In genomic region chr20:48921168-48921882, GRCh38 we compare ENCODE assay signal across 8 cellular contexts.
DNase-seq lines count a peak whose midpoint lies in the region; ATAC-seq and TF ChIP-seq lines count a peak whose summit lies in the region.

Gene ARFGEF2, plus strand, starts transcription at chr20:48921711. Its CDS starts 179 bp downstream, at chr20:48921890.

- peak within 1 kb of the TSS; percentile 76 for H3K4me3 ChIP-seq in choroid plexus epithelial cell (ENCODE audit: low read depth, low read length)

- TF ChIP-seq POLR2A in GM19193 (IDR thresholded peaks at IDR 0.05; ENCODE audit: extremely low read depth, insufficient read depth, insufficient read length): peak; percentile 96

- peak; percentile 82 for ATAC-seq in HG03439 (IDR thresholded peaks at IDR 0.05; ENCODE audit: unreplicated experiment)

- peak; percentile 77 for DNase-seq in AML-193 (lab: John Stamatoyannopoulos, UW)
- peak; percentile 25 for DNase-seq in NCI-H524 treated with DMSO at 0.1 percent for 48 hours (lab: John Stamatoyannopoulos, UW)
- peak; percentile 87 to 92 for DNase-seq in activated CD4-positive, alpha-beta T cell treated with anti-CD3 and anti-CD28 coated beads for 4 hours
- peak; percentile 93 for DNase-seq in choroid plexus epithelial cell (ENCODE audit: low read depth)
- peak; percentile 93 for DNase-seq in kidney tubule cell (ENCODE audit: low spot score)
- peak; percentile 66 to 88 for DNase-seq in stimulated activated CD4-positive, alpha-beta T cell treated with anti-CD3 and anti-CD28 coated beads, Interleukin-1b, Interleukin-23, amount 100 ng/mL, for 1 hour (ENCODE audit: low read depth in 2 of 2)

- no peak for TF ChIP-seq CTCF in choroid plexus epithelial cell (conservative IDR thresholded peaks at IDR 0.05; ENCODE audit: low read depth, low read length)

Comparison
In these comparisons a context has a peak if more than half of its experiments do, and no peak if none do; other contexts are left out.
1. Peak in every context shown above with its lines: DNase-seq, ATAC-seq and H3K4me3 ChIP-seq.
2. DNase-seq: peak in every context shown above with its lines; median percentile 93 in choroid plexus epithelial cell; 93 in kidney tubule cell; 90 in activated CD4-positive, alpha-beta T cell treated with anti-CD3 and anti-CD28 coated beads for 4 hours; 77 in AML-193; 77 in stimulated activated CD4-positive, alpha-beta T cell treated with anti-CD3 and anti-CD28 coated beads, Interleukin-1b, Interleukin-23, amount 100 ng/mL, for 1 hour; 25 in NCI-H524 treated with DMSO at 0.1 percent for 48 hours.